ENCODE assay signal across 8 cellular contexts in the genomic region with DNA sequence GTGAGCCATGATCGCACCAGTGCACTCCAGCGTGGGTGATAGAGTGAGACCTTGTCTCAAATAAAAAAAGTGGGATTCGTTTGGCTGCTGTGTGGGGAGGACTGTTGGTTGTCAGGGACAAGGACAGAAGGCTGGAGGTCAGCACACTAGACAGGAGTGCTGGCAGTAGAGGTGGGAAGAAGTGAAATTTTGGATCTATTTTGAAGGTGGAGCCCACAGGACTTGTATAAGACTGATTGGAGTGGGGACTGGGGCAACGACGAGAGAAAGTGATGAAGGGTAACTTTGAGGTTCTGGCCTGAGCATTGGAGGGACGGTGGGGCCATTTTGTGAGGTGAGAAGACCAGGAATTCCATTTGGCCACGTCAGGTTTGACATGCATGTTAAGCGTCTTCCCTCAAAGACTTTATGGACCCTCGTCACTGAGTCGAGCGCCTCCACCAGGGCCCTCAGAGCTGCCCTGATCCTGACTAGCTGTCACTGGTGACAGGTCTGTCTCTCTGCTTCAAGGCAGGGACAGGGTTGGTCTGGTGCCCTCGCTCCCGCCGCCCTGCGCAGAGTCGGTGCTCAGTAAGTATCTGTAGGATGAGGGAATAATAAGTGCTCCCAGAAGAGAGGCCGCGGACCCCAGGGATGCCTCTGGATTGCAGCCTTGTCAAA. TPM values are rescaled to one million over a fixed set of nuclear protein-coding genes. Genes with fewer than 3 reads are reported as not detected.
DNase-seq lines count a peak whose midpoint lies in the region; FAIRE-seq and TF ChIP-seq lines count a peak whose summit lies in the region.

No MANE protein-coding gene starts in this region.

- H3K27ac ChIP-seq in BLaER1 treated with 17β-estradiol and CSF1 and Interleukin-3, amounts not matched to agents 10 nM and 100 nM: peak overlapping the region; percentile 58 to 94 (median 88)
- H3K27ac ChIP-seq in right atrium auricular region: peak overlapping the region; percentile 30 to 70
- peak overlapping the region in 1 of 2 donors; percentile 50 for H3K27ac ChIP-seq in small intestine (ENCODE audit: low read depth in 1 of 2, low read length in 1 of 2)

- peak overlapping the region; percentile 98 for H3K4me3 Mint-ChIP-seq in HFFc6
- peak overlapping the region; percentile 85 for H3K4me3 Mint-ChIP-seq in activated CD4-positive, alpha-beta memory T cell treated with anti-CD3 and anti-CD28 coated beads, Interleukin-2, amount 10 ng/mL, durations not matched to agents 7 days and 5 days

- peaks cover 0 to 3% (median 0%) of the 10 kb centered on the region in 11 experiments; a peak in 3 of 22 replicates for H3K27me3 ChIP-seq in BLaER1 treated with 17β-estradiol and CSF1 and Interleukin-3, amounts not matched to agents 10 nM and 100 nM
- H3K27me3 ChIP-seq in right atrium auricular region (no peaks in the 10 kb centered on the region), small intestine (ENCODE audit: control insufficient read depth in 2 of 2, insufficient read depth in 2 of 2, low read length in 2 of 2) (no peaks in the 10 kb centered on the region)

- peaks cover 11% of the 10 kb centered on the region for H3K4me1 Mint-ChIP-seq in HFFc6 (ENCODE audit: low read depth)
- H3K4me1 Mint-ChIP-seq in activated CD4-positive, alpha-beta memory T cell treated with anti-CD3 and anti-CD28 coated beads, Interleukin-2, amount 10 ng/mL, durations not matched to agents 7 days and 5 days: peaks cover 43% of the 10 kb centered on the region

- H3K9me3 Mint-ChIP-seq in HFFc6: no peaks in the 10 kb centered on the region
- H3K9me3 Mint-ChIP-seq in activated CD4-positive, alpha-beta memory T cell treated with anti-CD3 and anti-CD28 coated beads, Interleukin-2, amount 10 ng/mL, durations not matched to agents 7 days and 5 days: no peaks in the 10 kb centered on the region

- peak; percentile 26 for DNase-seq in HFFc6
- DNase-seq in activated CD4-positive, alpha-beta memory T cell treated with anti-CD3 and anti-CD28 coated beads, Interleukin-2, amount 10 ng/mL, durations not matched to agents 7 days and 5 days: peak; percentile 46
- no peak for DNase-seq in right atrium auricular region (ENCODE audit: low spot score)
- no peak for DNase-seq in small intestine
- DNase-seq in effector CD4-positive, alpha-beta T cell: no peak
- DNase-seq in pons (ENCODE audit: low spot score): no peak
- DNase-seq in MV-4-11 (lab: John Stamatoyannopoulos, UW): no peak

- peak overlapping the region; percentile 83 to 100 (median 96) for H3K4me2 ChIP-seq in BLaER1 treated with 17β-estradiol and CSF1 and Interleukin-3, amounts not matched to agents 10 nM and 100 nM

- WGBS in small intestine, 3 donors: 9 to 17% (median 15%) methylated on average over 18 of the region's 18 CpGs

- no peaks in the 10 kb centered on the region for H3K9me3 ChIP-seq in BLaER1 treated with 17β-estradiol and CSF1 and Interleukin-3, amounts not matched to agents 10 nM and 100 nM (replicated peaks in 1 of 11)
- no peaks in the 10 kb centered on the region for H3K9me3 ChIP-seq in right atrium auricular region
- no peaks in the 10 kb centered on the region for H3K9me3 ChIP-seq in small intestine (ENCODE audit: control insufficient read depth, low read depth)

- FAIRE-seq in small intestine (lab: Jason Lieb, UNC): no peak

- H3K4me3 ChIP-seq in BLaER1 treated with 17β-estradiol and CSF1 and Interleukin-3, amounts not matched to agents 10 nM and 100 nM: peak overlapping the region; percentile 67 to 85 (median 78)
- H3K4me3 ChIP-seq in right atrium auricular region (peak overlapping the region; percentile 57 to 77), small intestine (ENCODE audit: low read depth in 1 of 2, low read length in 2 of 2) (peak overlapping the region; percentile 45 to 77)

- peaks cover 27 to 38% (median 31%) of the 10 kb centered on the region in 11 experiments for H3K36me3 ChIP-seq in BLaER1 treated with 17β-estradiol and CSF1 and Interleukin-3, amounts not matched to agents 10 nM and 100 nM
- peaks cover 13% of the 10 kb centered on the region for H3K36me3 ChIP-seq in right atrium auricular region
- peaks cover 0 to 3% of the 10 kb centered on the region in 2 donors for H3K36me3 ChIP-seq in small intestine (ENCODE audit: control insufficient read depth in 2 of 2, insufficient read depth in 2 of 2, low read length in 2 of 2)

- peak overlapping the region; percentile 81 to 94 (median 89) for H3K9ac ChIP-seq in BLaER1 treated with 17β-estradiol and CSF1 and Interleukin-3, amounts not matched to agents 10 nM and 100 nM

- H3K27ac Mint-ChIP-seq in HFFc6: peak overlapping the region; percentile 93
- peak overlapping the region; percentile 73 for H3K27ac Mint-ChIP-seq in activated CD4-positive, alpha-beta memory T cell treated with anti-CD3 and anti-CD28 coated beads, Interleukin-2, amount 10 ng/mL, durations not matched to agents 7 days and 5 days

- peaks cover 4% of the 10 kb centered on the region for H3K27me3 Mint-ChIP-seq in HFFc6 (ENCODE audit: insufficient read depth)
- H3K27me3 Mint-ChIP-seq in activated CD4-positive, alpha-beta memory T cell treated with anti-CD3 and anti-CD28 coated beads, Interleukin-2, amount 10 ng/mL, durations not matched to agents 7 days and 5 days: peaks cover 2% of the 10 kb centered on the region

- TF ChIP-seq CTCF in HFFc6 (IDR thresholded peaks at IDR 0.05): no peak; the same call in 1 of the 2 replicates
- no peak for TF ChIP-seq CTCF in right atrium auricular region (IDR thresholded peaks at IDR 0.05)

- peaks cover 0 to 35% (median 12%) of the 10 kb centered on the region in 11 experiments; a peak in 11 of 22 replicates for H4K20me1 ChIP-seq in BLaER1 treated with 17β-estradiol and CSF1 and Interleukin-3, amounts not matched to agents 10 nM and 100 nM

- peaks cover 16% of the 10 kb centered on the region for H3K36me3 Mint-ChIP-seq in HFFc6 (ENCODE audit: low read depth)
- H3K36me3 Mint-ChIP-seq in activated CD4-positive, alpha-beta memory T cell treated with anti-CD3 and anti-CD28 coated beads, Interleukin-2, amount 10 ng/mL, durations not matched to agents 7 days and 5 days (ENCODE audit: low read depth): peaks cover 33% of the 10 kb centered on the region

- peaks cover 17 to 85% (median 34%) of the 10 kb centered on the region in 10 experiments for H3K4me1 ChIP-seq in BLaER1 treated with 17β-estradiol and CSF1 and Interleukin-3, amounts not matched to agents 10 nM and 100 nM
- H3K4me1 ChIP-seq in right atrium auricular region (peaks cover 0 to 18% of the 10 kb centered on the region in 2 donors), small intestine (ENCODE audit: control insufficient read depth in 2 of 2, insufficient read depth in 1 of 2, low read depth in 1 of 2, low read length in 1 of 2) (peaks cover 0 to 2% of the 10 kb centered on the region in 2 donors)

- POLR2A ChIA-PET in activated CD4-positive, alpha-beta memory T cell treated with anti-CD3 and anti-CD28 coated beads, Interleukin-2, amount 10 ng/mL, durations not matched to agents 7 days and 5 days (lab: Charles Lee): no interaction called here

- CTCF ChIA-PET in activated CD4-positive, alpha-beta memory T cell treated with anti-CD3 and anti-CD28 coated beads, Interleukin-2, amount 10 ng/mL, durations not matched to agents 7 days and 5 days (lab: Charles Lee): interaction anchor here (0.6 to 1.6 kb wide), 4 partner anchors 11 to 50 kb away, joined by 3 to 4 read pairs (median 3); no protein-coding TSS in a partner anchor

RNA-seq across cellular contexts. Expression of gene CTU1, which starts 0.7 kb away (rescaled TPM):
- 1 to 10 TPM; 5.0 to 8.9 (median 5.9) TPM for total RNA-seq in HFFc6 (2021; fragmentation: NEBNext Ultra II Directional; extraction: Animal tissue kit (Norgen Biotek cat#: 25700))
- total RNA-seq in activated CD4-positive, alpha-beta memory T cell treated with anti-CD3 and anti-CD28 coated beads, Interleukin-2, amount 10 ng/mL, durations not matched to agents 7 days and 5 days: 1 to 10 TPM; 9.0 to 9.4 TPM
- 1 to 10 TPM; 4.8 to 7.7 TPM for total RNA-seq in right atrium auricular region
- polyA plus RNA-seq in small intestine: 1 to 10 TPM; 1.3 to 2.7 (median 1.9) TPM

RNA-seq across cellular contexts. Expression of gene SIGLEC9, which starts 17.2 kb away (rescaled TPM):
- not detected for total RNA-seq in HFFc6 (2021; fragmentation: NEBNext Ultra II Directional; extraction: Animal tissue kit (Norgen Biotek cat#: 25700))
- total RNA-seq in activated CD4-positive, alpha-beta memory T cell treated with anti-CD3 and anti-CD28 coated beads, Interleukin-2, amount 10 ng/mL, durations not matched to agents 7 days and 5 days: 1 to 10 TPM; 1.1 to 1.7 TPM
- total RNA-seq in right atrium auricular region: 1 to 10 TPM; 1.5 to 7.4 TPM
- 1 to 10 TPM in 2 of 3 donors, under 1 TPM in 1; 0.81 to 3.4 (median 1.1) TPM for polyA plus RNA-seq in small intestine

RNA-seq across cellular contexts. Expression of gene KLK14, which starts 24.8 kb away (rescaled TPM):
- total RNA-seq in HFFc6 (2021; fragmentation: NEBNext Ultra II Directional; extraction: Animal tissue kit (Norgen Biotek cat#: 25700)): under 1 TPM in 1 of 6 experiments, not detected in 5; 0.23 TPM
- total RNA-seq in activated CD4-positive, alpha-beta memory T cell treated with anti-CD3 and anti-CD28 coated beads, Interleukin-2, amount 10 ng/mL, durations not matched to agents 7 days and 5 days: under 1 TPM in 1 of 2 experiments, not detected in 1; 0.20 TPM
- under 1 TPM in 1 of 2 donors, not detected in 1; 0.35 TPM for total RNA-seq in right atrium auricular region
- under 1 TPM in 1 of 3 donors, not detected in 2; 0.22 TPM for polyA plus RNA-seq in small intestine

RNA-seq across cellular contexts. Expression of gene SIGLEC7, which starts 34.6 kb away (rescaled TPM):
- total RNA-seq in HFFc6 (2021; fragmentation: NEBNext Ultra II Directional; extraction: Animal tissue kit (Norgen Biotek cat#: 25700)): not detected
- total RNA-seq in activated CD4-positive, alpha-beta memory T cell treated with anti-CD3 and anti-CD28 coated beads, Interleukin-2, amount 10 ng/mL, durations not matched to agents 7 days and 5 days: not detected
- total RNA-seq in right atrium auricular region: 1 to 10 TPM in 1 of 2 donors, under 1 TPM in 1; 0.26 to 1.7 TPM
- 1 to 10 TPM in 2 of 3 donors, under 1 TPM in 1; 0.45 to 1.9 (median 1.1) TPM for polyA plus RNA-seq in small intestine

RNA-seq across cellular contexts. Expression of gene KLK13, which starts 42.6 kb away (rescaled TPM):
- not detected for total RNA-seq in HFFc6 (2021; fragmentation: NEBNext Ultra II Directional; extraction: Animal tissue kit (Norgen Biotek cat#: 25700))
- not detected for total RNA-seq in activated CD4-positive, alpha-beta memory T cell treated with anti-CD3 and anti-CD28 coated beads, Interleukin-2, amount 10 ng/mL, durations not matched to agents 7 days and 5 days
- total RNA-seq in right atrium auricular region: not detected
- 1 to 10 TPM; 1.9 to 5.9 (median 3.1) TPM for polyA plus RNA-seq in small intestine

Comparison
In these comparisons a context has a peak if more than half of its experiments do, and no peak if none do; other contexts are left out.
1. DNase-seq: peak in HFFc6 (single experiment) and activated CD4-positive, alpha-beta memory T cell treated with anti-CD3 and anti-CD28 coated beads, Interleukin-2, amount 10 ng/mL, durations not matched to agents 7 days and 5 days (single experiment); none in right atrium auricular region (single experiment), small intestine (single experiment), effector CD4-positive, alpha-beta T cell (single experiment), pons (single experiment) and MV-4-11 (single experiment).
2. Peak in every context shown above with its lines, with median percentiles within 50 percentile points of each other: H3K4me3 ChIP-seq.